In the genomic region with DNA sequence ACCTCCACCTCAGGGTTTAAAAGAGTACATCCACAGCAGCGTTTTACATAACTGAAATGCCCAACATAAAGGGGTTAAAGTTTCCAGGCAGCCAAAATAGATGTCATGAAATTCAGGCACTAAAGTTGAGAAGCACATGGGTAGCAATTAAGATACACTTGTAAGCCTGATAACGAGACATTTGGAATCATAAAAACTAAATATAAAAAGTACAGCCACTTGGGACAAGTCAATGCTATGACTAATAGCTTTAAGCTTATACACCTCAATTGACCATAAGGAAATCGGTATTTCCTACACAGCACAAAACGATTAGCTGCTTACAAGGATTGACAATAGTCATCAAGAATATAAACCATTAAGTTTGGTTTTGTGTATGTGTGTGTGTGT, we compare ENCODE assay signal across 3 cellular contexts.
TF ChIP-seq lines count a peak whose summit lies in the region.

No MANE protein-coding gene starts in this region.

TF ChIP-seq in A549, 52 proteins besides CTCF, POLR2A, EP300 and RAD21:
- TF ChIP-seq FOSL2 (IDR thresholded peaks at IDR 0.05) (no peak), FOSL2 (CRISPR knock-in tag; IDR thresholded peaks at IDR 0.05) (peak; percentile 29), EHF (CRISPR knock-in tag; IDR thresholded peaks at IDR 0.05) (peak; percentile 67; the same call in 1 of the 2 replicates), HOXA7 (CRISPR knock-in tag; IDR thresholded peaks at IDR 0.05) (peak; percentile 98), CHD2 (IDR thresholded peaks at IDR 0.05; ENCODE audit: low read length, partially characterized antibody) (peak; percentile 36), POLR2AphosphoS2 (conservative IDR thresholded peaks at IDR 0.05; ENCODE audit: low read length) (peak; percentile 98), JUN (IDR thresholded peaks at IDR 0.05) (peak in 1 of 2 experiments; percentile 45; a peak in 1 of 5 replicates), RNF2 (IDR thresholded peaks at IDR 0.05; ENCODE audit: borderline replicate concordance, low read depth) (no peak), BHLHE40 (IDR thresholded peaks at IDR 0.05; ENCODE audit: low read depth, low read length) (no peak), TFCP2L1 (CRISPR knock-in tag; IDR thresholded peaks at IDR 0.05) (peak; percentile 93), HMGXB4 (CRISPR knock-in tag; IDR thresholded peaks at IDR 0.05; ENCODE audit: borderline replicate concordance) (peak; percentile 75)

TF ChIP-seq in endothelial cell of umbilical vein, 7 proteins besides CTCF, POLR2A, EP300 and RAD21:
- TF ChIP-seq POLR2AphosphoS5 (IDR thresholded peaks at IDR 0.05; ENCODE audit: insufficient read depth, low read depth, low read length) = no peak
- no peak for TF ChIP-seq EZH2 (IDR thresholded peaks at IDR 0.05; ENCODE audit: borderline replicate concordance, low read depth, low read length, severe bottlenecking)
- no peak for TF ChIP-seq JUN (IDR thresholded peaks at IDR 0.05; ENCODE audit: borderline replicate concordance, insufficient read depth, insufficient read length, low read depth)
- no peak for TF ChIP-seq GATA2 (IDR thresholded peaks at IDR 0.05; ENCODE audit: insufficient read depth, insufficient read length, low read depth, low read length)
- no peak for TF ChIP-seq MAX (IDR thresholded peaks at IDR 0.05; ENCODE audit: insufficient read depth, insufficient read length)
- TF ChIP-seq MYC (IDR thresholded peaks at IDR 0.05; ENCODE audit: low read depth, low read length) = no peak
- TF ChIP-seq FOS (IDR thresholded peaks at IDR 0.05; ENCODE audit: borderline replicate concordance, insufficient read depth, low read length) = no peak

TF ChIP-seq in HepG2, 621 proteins besides CTCF, POLR2A, EP300 and RAD21:
- TF ChIP-seq ATAD3A (CRISPR knock-in tag; IDR thresholded peaks at IDR 0.05) (no peak), ZNF569 (CRISPR knock-in tag; IDR thresholded peaks at IDR 0.05; ENCODE audit: borderline replicate concordance) (no peak), MNT (IDR thresholded peaks at IDR 0.05) (no peak), POLR2AphosphoS5 (IDR thresholded peaks at IDR 0.05; ENCODE audit: low read depth, low read length) (peak; percentile 48), FIP1L1 (IDR thresholded peaks at IDR 0.05; ENCODE audit: borderline replicate concordance, insufficient read depth, low read depth, low read length) (no peak), RBM22 (optimal IDR thresholded peaks at IDR 0.05; ENCODE audit: low read length) (peak; percentile 95), ZNF343 (CRISPR knock-in tag; IDR thresholded peaks at IDR 0.05) (no peak), NAIF1 (CRISPR knock-in tag; IDR thresholded peaks at IDR 0.05; ENCODE audit: borderline replicate concordance) (no peak), ZNF564 (CRISPR knock-in tag; IDR thresholded peaks at IDR 0.05) (no peak), MTF1 (CRISPR knock-in tag; IDR thresholded peaks at IDR 0.05) (no peak), MIXL1 (CRISPR knock-in tag; IDR thresholded peaks at IDR 0.05) (0 out of 2 replicates have a peak, but pooled peaks have one; percentile 21), SIX4 (CRISPR knock-in tag; IDR thresholded peaks at IDR 0.05) (no peak), ZNF496 (CRISPR knock-in tag; IDR thresholded peaks at IDR 0.05; ENCODE audit: insufficient replicate concordance) (no peak), GABPB1 (CRISPR knock-in tag; IDR thresholded peaks at IDR 0.05) (no peak), ARID5B (CRISPR knock-in tag; IDR thresholded peaks at IDR 0.05) (no peak), ETV6 (CRISPR knock-in tag; conservative IDR thresholded peaks at IDR 0.05) (no peak), POLR2G (IDR thresholded peaks at IDR 0.05; ENCODE audit: low read depth, low read length) (peak; percentile 66), BCL6 (CRISPR knock-in tag; IDR thresholded peaks at IDR 0.05) (no peak), PAF1 (CRISPR knock-in tag; IDR thresholded peaks at IDR 0.05) (peak; percentile 90), NFIC (IDR thresholded peaks at IDR 0.05; ENCODE audit: low read length) (0 out of 2 replicates have a peak, but pooled peaks have one; percentile 6), ZNF44 (CRISPR knock-in tag; IDR thresholded peaks at IDR 0.05) (no peak), ZNF335 (CRISPR knock-in tag; IDR thresholded peaks at IDR 0.05) (0 out of 2 replicates have a peak, but pooled peaks have one; percentile 37), ZNF713 (CRISPR knock-in tag; IDR thresholded peaks at IDR 0.05) (no peak), PHF5A (CRISPR knock-in tag; IDR thresholded peaks at IDR 0.05; ENCODE audit: low read depth, unreplicated experiment) (peak; percentile 17), MIER3 (CRISPR knock-in tag; IDR thresholded peaks at IDR 0.05; ENCODE audit: borderline replicate concordance) (0 out of 2 replicates have a peak, but pooled peaks have one; percentile 30), POLR2AphosphoS2 (IDR thresholded peaks at IDR 0.05; ENCODE audit: low read depth, low read length) (peak; percentile 89; the same call in 1 of the 2 replicates), SSRP1 (CRISPR knock-in tag; IDR thresholded peaks at IDR 0.05) (peak; percentile 25; the same call in 1 of the 2 replicates), YEATS2 (CRISPR knock-in tag; IDR thresholded peaks at IDR 0.05; ENCODE audit: borderline replicate concordance) (no peak), AGO2 (optimal IDR thresholded peaks at IDR 0.05; ENCODE audit: low read depth, low read length) (peak; percentile 61), STAG1 (CRISPR knock-in tag; IDR thresholded peaks at IDR 0.05) (no peak), HMG20A (CRISPR knock-in tag; IDR thresholded peaks at IDR 0.05; ENCODE audit: borderline replicate concordance) (0 out of 2 replicates have a peak, but pooled peaks have one; percentile 2), SNAPC2 (CRISPR knock-in tag; IDR thresholded peaks at IDR 0.05) (no peak), ZNF652 (CRISPR knock-in tag; IDR thresholded peaks at IDR 0.05; ENCODE audit: borderline replicate concordance, low read depth) (peak; percentile 80), PCBP1 (IDR thresholded peaks at IDR 0.05; ENCODE audit: borderline replicate concordance, low read depth, low read length) (no peak), ZNF530 (CRISPR knock-in tag; IDR thresholded peaks at IDR 0.05; ENCODE audit: low read depth) (no peak), KDM5B (CRISPR knock-in tag; IDR thresholded peaks at IDR 0.05; ENCODE audit: borderline replicate concordance) (no peak), KLF13 (CRISPR knock-in tag; IDR thresholded peaks at IDR 0.05) (no peak)
- TF ChIP-seq, protein P1, sequence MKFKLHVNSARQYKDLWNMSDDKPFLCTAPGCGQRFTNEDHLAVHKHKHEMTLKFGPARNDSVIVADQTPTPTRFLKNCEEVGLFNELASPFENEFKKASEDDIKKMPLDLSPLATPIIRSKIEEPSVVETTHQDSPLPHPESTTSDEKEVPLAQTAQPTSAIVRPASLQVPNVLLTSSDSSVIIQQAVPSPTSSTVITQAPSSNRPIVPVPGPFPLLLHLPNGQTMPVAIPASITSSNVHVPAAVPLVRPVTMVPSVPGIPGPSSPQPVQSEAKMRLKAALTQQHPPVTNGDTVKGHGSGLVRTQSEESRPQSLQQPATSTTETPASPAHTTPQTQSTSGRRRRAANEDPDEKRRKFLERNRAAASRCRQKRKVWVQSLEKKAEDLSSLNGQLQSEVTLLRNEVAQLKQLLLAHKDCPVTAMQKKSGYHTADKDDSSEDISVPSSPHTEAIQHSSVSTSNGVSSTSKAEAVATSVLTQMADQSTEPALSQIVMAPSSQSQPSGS (CRISPR knock-in tag; IDR thresholded peaks at IDR 0.05) = no peak
- TF ChIP-seq, protein P2, sequence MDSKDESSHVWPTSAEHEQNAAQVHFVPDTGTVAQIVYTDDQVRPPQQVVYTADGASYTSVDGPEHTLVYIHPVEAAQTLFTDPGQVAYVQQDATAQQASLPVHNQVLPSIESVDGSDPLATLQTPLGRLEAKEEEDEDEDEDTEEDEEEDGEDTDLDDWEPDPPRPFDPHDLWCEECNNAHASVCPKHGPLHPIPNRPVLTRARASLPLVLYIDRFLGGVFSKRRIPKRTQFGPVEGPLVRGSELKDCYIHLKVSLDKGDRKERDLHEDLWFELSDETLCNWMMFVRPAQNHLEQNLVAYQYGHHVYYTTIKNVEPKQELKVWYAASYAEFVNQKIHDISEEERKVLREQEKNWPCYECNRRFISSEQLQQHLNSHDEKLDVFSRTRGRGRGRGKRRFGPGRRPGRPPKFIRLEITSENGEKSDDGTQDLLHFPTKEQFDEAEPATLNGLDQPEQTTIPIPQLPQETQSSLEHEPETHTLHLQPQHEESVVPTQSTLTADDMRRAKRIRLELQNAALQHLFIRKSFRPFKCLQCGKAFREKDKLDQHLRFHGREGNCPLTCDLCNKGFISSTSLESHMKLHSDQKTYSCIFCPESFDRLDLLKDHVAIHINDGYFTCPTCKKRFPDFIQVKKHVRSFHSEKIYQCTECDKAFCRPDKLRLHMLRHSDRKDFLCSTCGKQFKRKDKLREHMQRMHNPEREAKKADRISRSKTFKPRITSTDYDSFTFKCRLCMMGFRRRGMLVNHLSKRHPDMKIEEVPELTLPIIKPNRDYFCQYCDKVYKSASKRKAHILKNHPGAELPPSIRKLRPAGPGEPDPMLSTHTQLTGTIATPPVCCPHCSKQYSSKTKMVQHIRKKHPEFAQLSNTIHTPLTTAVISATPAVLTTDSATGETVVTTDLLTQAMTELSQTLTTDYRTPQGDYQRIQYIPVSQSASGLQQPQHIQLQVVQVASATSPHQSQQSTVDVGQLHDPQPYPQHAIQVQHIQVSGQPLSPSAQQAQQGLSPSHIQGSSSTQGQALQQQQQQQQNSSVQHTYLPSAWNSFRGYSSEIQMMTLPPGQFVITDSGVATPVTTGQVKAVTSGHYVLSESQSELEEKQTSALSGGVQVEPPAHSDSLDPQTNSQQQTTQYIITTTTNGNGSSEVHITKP (CRISPR knock-in tag; IDR thresholded peaks at IDR 0.05; ENCODE audit: low read depth) = no peak
- TF ChIP-seq, protein P3, sequence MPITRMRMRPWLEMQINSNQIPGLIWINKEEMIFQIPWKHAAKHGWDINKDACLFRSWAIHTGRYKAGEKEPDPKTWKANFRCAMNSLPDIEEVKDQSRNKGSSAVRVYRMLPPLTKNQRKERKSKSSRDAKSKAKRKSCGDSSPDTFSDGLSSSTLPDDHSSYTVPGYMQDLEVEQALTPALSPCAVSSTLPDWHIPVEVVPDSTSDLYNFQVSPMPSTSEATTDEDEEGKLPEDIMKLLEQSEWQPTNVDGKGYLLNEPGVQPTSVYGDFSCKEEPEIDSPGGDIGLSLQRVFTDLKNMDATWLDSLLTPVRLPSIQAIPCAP (CRISPR knock-in tag; IDR thresholded peaks at IDR 0.05; ENCODE audit: low read depth) = no peak
- TF ChIP-seq, protein P4, sequence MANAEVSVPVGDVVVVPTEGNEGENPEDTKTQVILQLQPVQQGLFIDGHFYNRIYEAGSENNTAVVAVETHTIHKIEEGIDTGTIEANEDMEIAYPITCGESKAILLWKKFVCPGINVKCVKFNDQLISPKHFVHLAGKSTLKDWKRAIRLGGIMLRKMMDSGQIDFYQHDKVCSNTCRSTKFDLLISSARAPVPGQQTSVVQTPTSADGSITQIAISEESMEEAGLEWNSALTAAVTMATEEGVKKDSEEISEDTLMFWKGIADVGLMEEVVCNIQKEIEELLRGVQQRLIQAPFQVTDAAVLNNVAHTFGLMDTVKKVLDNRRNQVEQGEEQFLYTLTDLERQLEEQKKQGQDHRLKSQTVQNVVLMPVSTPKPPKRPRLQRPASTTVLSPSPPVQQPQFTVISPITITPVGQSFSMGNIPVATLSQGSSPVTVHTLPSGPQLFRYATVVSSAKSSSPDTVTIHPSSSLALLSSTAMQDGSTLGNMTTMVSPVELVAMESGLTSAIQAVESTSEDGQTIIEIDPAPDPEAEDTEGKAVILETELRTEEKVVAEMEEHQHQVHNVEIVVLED (CRISPR knock-in tag; IDR thresholded peaks at IDR 0.05; ENCODE audit: borderline replicate concordance) = no peak
